ENCODE assay signal across 1 cellular context in genomic region chr13:34833562-34834182, GRCh38.
TF ChIP-seq lines count a peak whose summit lies in the region.

No MANE protein-coding gene starts in this region.

TF ChIP-seq in H1, 55 proteins besides CTCF, POLR2A, EP300 and RAD21 (continued from another document):
- TF ChIP-seq YY1 (IDR thresholded peaks at IDR 0.05; ENCODE audit: low read depth, low read length) (0 out of 2 replicates have a peak, but pooled peaks have one; percentile 49), CREB1 (IDR thresholded peaks at IDR 0.05) (peak; percentile 17; the same call in 1 of the 2 replicates)
